In the genomic region with DNA sequence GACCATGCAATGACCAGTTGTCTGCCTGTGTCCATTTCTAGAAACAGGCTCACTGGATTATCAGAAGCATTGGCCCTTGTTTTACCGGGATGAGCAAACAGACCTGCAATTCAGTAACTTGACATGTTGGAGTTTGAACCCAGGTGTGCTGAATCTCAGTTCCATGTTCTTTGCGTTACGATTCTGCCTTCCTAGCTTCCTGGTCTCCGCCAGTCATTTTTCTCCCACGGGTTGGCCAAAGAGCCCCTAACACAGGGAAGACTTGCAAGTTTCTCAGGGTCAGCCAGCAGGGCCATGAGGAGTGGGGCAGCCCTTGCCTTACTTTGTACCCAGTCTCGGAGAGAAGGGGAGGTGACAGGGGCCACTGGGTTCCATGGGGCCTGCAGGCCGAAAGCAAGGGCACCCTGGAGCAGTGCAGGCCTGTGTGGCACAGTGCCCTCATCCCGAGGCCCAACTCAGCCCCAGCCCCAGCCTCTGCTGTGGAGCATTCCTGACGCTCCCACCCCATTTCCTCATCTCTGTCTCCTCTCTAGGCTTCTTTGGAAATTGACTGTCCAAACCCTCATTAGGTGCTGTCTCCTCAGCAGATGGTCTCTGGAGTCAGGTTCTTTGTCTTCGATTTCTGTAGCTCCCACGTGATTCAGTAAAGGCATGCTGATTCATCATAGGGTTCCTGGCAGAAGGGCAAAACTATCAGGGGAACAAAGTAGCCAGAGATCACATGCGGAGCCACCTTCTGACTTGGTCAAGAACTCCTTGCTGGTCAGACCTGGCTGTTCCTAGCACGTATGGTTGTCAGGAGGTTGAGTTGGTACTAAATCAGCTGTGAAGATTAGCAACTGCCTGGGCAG, we compare ENCODE assay signal across 1 cellular context.
TF ChIP-seq lines count a peak whose summit lies in the region.

No MANE protein-coding gene starts in this region.

TF ChIP-seq in HepG2, 621 proteins besides CTCF, POLR2A, EP300 and RAD21 (continued from another document and continues in another):
- TF ChIP-seq NFKB2 (CRISPR knock-in tag; IDR thresholded peaks at IDR 0.05; ENCODE audit: borderline replicate concordance) (no peak; the same call in 1 of the 2 replicates), REPIN1 (CRISPR knock-in tag; IDR thresholded peaks at IDR 0.05; ENCODE audit: borderline replicate concordance, low read depth) (no peak; the same call in 1 of the 2 replicates), MTF1 (CRISPR knock-in tag; IDR thresholded peaks at IDR 0.05) (no peak), ZNF619 (CRISPR knock-in tag; IDR thresholded peaks at IDR 0.05) (peak; percentile 71; the same call in 1 of the 2 replicates), CCDC6 (CRISPR knock-in tag; IDR thresholded peaks at IDR 0.05) (no peak), FOXK2 (IDR thresholded peaks at IDR 0.05) (0 out of 2 replicates have a peak, but pooled peaks have one; percentile 58), ZSCAN12 (CRISPR knock-in tag; IDR thresholded peaks at IDR 0.05) (no peak; the same call in 1 of the 2 replicates), TARDBP (CRISPR knock-in tag; IDR thresholded peaks at IDR 0.05) (peak; percentile 56), ZNF430 (CRISPR knock-in tag; IDR thresholded peaks at IDR 0.05) (peak; percentile 17; the same call in 1 of the 2 replicates), ZNF446 (CRISPR knock-in tag; IDR thresholded peaks at IDR 0.05) (0 out of 2 replicates have a peak, but pooled peaks have one; percentile 14), ELF4 (CRISPR knock-in tag; IDR thresholded peaks at IDR 0.05; ENCODE audit: borderline replicate concordance) (peak; percentile 80; the same call in 1 of the 2 replicates), ZNF83 (CRISPR knock-in tag; IDR thresholded peaks at IDR 0.05; ENCODE audit: borderline replicate concordance) (peak; percentile 83), NCOA5 (CRISPR knock-in tag; IDR thresholded peaks at IDR 0.05) (no peak), ZNF292 (CRISPR knock-in tag; IDR thresholded peaks at IDR 0.05; ENCODE audit: borderline replicate concordance, low read depth) (peak; percentile 94; the same call in 1 of the 2 replicates), NKX3-1 (CRISPR knock-in tag; IDR thresholded peaks at IDR 0.05) (peak; percentile 73; the same call in 1 of the 2 replicates), ZFP41 (CRISPR knock-in tag; IDR thresholded peaks at IDR 0.05; ENCODE audit: borderline replicate concordance) (peak; percentile 78; the same call in 1 of the 2 replicates), ZSCAN9 (CRISPR knock-in tag; IDR thresholded peaks at IDR 0.05; ENCODE audit: borderline replicate concordance) (peak; percentile 50; the same call in 1 of the 2 replicates), SP5 (CRISPR knock-in tag; IDR thresholded peaks at IDR 0.05; ENCODE audit: borderline replicate concordance, low read depth) (peak; percentile 48; the same call in 1 of the 2 replicates), ZNF563 (CRISPR knock-in tag; IDR thresholded peaks at IDR 0.05) (peak; percentile 68), CBX1 (IDR thresholded peaks at IDR 0.05; ENCODE audit: low read depth) (peak; percentile 6), KAT8 (CRISPR knock-in tag; IDR thresholded peaks at IDR 0.05) (peak; percentile 75), ZC3H4 (CRISPR knock-in tag; IDR thresholded peaks at IDR 0.05; ENCODE audit: borderline replicate concordance) (peak; percentile 91), HNRNPH1 (optimal IDR thresholded peaks at IDR 0.05; ENCODE audit: low read depth, low read length) (no peak), ZNF264 (CRISPR knock-in tag; IDR thresholded peaks at IDR 0.05) (peak; percentile 87), DMAP1 (CRISPR knock-in tag; IDR thresholded peaks at IDR 0.05) (peak; percentile 83; the same call in 1 of the 2 replicates), FOXA1 (IDR thresholded peaks at IDR 0.05) (no peak), FOXA1 (CRISPR knock-in tag; IDR thresholded peaks at IDR 0.05) (peak; percentile 78), ZBTB1 (CRISPR knock-in tag; IDR thresholded peaks at IDR 0.05; ENCODE audit: borderline replicate concordance) (0 out of 2 replicates have a peak, but pooled peaks have one; percentile 24), MBD4 (IDR thresholded peaks at IDR 0.05; ENCODE audit: borderline replicate concordance, low read length) (no peak), KLF6 (CRISPR knock-in tag; IDR thresholded peaks at IDR 0.05) (0 out of 2 replicates have a peak, but pooled peaks have one; percentile 23), ZBTB20 (CRISPR knock-in tag; IDR thresholded peaks at IDR 0.05; ENCODE audit: borderline replicate concordance, low read depth) (peak; percentile 66; the same call in 1 of the 2 replicates), SMC3 (IDR thresholded peaks at IDR 0.05; ENCODE audit: low read length) (peak; percentile 54; the same call in 1 of the 2 replicates), KDM5B (CRISPR knock-in tag; IDR thresholded peaks at IDR 0.05; ENCODE audit: borderline replicate concordance) (peak; percentile 90; the same call in 1 of the 2 replicates), ASH2L (IDR thresholded peaks at IDR 0.05; ENCODE audit: insufficient read length, low read depth, low read length) (peak; percentile 98), ZNF124 (CRISPR knock-in tag; IDR thresholded peaks at IDR 0.05) (peak; percentile 59; the same call in 1 of the 2 replicates), SMAD3 (CRISPR knock-in tag; IDR thresholded peaks at IDR 0.05) (peak; percentile 34; the same call in 1 of the 2 replicates), ERF (CRISPR knock-in tag; IDR thresholded peaks at IDR 0.05) (peak; percentile 69), ELF1 (CRISPR knock-in tag; IDR thresholded peaks at IDR 0.05) (peak; percentile 80), SMYD3 (CRISPR knock-in tag; IDR thresholded peaks at IDR 0.05) (peak; percentile 55; the same call in 1 of the 2 replicates), ZNF547 (CRISPR knock-in tag; IDR thresholded peaks at IDR 0.05) (peak; percentile 70), MXI1 (IDR thresholded peaks at IDR 0.05; ENCODE audit: borderline replicate concordance, low read depth, low read length) (peak; percentile 40; the same call in 1 of the 3 replicates), GABPA (IDR thresholded peaks at IDR 0.05; ENCODE audit: low read depth, low read length) (no peak), GABPA (CRISPR knock-in tag; IDR thresholded peaks at IDR 0.05; ENCODE audit: low read depth) (0 out of 2 replicates have a peak, but pooled peaks have one; percentile 34), RFXAP (CRISPR knock-in tag; IDR thresholded peaks at IDR 0.05; ENCODE audit: borderline replicate concordance) (peak; percentile 86; the same call in 1 of the 2 replicates)
- TF ChIP-seq, protein P1, sequence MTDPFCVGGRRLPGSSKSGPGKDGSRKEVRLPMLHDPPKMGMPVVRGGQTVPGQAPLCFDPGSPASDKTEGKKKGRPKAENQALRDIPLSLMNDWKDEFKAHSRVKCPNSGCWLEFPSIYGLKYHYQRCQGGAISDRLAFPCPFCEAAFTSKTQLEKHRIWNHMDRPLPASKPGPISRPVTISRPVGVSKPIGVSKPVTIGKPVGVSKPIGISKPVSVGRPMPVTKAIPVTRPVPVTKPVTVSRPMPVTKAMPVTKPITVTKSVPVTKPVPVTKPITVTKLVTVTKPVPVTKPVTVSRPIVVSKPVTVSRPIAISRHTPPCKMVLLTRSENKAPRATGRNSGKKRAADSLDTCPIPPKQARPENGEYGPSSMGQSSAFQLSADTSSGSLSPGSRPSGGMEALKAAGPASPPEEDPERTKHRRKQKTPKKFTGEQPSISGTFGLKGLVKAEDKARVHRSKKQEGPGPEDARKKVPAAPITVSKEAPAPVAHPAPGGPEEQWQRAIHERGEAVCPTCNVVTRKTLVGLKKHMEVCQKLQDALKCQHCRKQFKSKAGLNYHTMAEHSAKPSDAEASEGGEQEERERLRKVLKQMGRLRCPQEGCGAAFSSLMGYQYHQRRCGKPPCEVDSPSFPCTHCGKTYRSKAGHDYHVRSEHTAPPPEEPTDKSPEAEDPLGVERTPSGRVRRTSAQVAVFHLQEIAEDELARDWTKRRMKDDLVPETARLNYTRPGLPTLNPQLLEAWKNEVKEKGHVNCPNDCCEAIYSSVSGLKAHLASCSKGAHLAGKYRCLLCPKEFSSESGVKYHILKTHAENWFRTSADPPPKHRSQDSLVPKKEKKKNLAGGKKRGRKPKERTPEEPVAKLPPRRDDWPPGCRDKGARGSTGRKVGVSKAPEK (CRISPR knock-in tag; IDR thresholded peaks at IDR 0.05; ENCODE audit: borderline replicate concordance): peak; percentile 95; the same call in 1 of the 2 replicates
- TF ChIP-seq, protein P2, sequence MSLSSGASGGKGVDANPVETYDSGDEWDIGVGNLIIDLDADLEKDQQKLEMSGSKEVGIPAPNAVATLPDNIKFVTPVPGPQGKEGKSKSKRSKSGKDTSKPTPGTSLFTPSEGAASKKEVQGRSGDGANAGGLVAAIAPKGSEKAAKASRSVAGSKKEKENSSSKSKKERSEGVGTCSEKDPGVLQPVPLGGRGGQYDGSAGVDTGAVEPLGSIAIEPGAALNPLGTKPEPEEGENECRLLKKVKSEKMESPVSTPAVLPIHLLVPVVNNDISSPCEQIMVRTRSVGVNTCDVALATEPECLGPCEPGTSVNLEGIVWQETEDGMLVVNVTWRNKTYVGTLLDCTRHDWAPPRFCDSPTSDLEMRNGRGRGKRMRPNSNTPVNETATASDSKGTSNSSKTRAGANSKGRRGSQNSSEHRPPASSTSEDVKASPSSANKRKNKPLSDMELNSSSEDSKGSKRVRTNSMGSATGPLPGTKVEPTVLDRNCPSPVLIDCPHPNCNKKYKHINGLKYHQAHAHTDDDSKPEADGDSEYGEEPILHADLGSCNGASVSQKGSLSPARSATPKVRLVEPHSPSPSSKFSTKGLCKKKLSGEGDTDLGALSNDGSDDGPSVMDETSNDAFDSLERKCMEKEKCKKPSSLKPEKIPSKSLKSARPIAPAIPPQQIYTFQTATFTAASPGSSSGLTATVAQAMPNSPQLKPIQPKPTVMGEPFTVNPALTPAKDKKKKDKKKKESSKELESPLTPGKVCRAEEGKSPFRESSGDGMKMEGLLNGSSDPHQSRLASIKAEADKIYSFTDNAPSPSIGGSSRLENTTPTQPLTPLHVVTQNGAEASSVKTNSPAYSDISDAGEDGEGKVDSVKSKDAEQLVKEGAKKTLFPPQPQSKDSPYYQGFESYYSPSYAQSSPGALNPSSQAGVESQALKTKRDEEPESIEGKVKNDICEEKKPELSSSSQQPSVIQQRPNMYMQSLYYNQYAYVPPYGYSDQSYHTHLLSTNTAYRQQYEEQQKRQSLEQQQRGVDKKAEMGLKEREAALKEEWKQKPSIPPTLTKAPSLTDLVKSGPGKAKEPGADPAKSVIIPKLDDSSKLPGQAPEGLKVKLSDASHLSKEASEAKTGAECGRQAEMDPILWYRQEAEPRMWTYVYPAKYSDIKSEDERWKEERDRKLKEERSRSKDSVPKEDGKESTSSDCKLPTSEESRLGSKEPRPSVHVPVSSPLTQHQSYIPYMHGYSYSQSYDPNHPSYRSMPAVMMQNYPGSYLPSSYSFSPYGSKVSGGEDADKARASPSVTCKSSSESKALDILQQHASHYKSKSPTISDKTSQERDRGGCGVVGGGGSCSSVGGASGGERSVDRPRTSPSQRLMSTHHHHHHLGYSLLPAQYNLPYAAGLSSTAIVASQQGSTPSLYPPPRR (CRISPR knock-in tag; IDR thresholded peaks at IDR 0.05; ENCODE audit: borderline replicate concordance): no peak
- TF ChIP-seq, protein P3, sequence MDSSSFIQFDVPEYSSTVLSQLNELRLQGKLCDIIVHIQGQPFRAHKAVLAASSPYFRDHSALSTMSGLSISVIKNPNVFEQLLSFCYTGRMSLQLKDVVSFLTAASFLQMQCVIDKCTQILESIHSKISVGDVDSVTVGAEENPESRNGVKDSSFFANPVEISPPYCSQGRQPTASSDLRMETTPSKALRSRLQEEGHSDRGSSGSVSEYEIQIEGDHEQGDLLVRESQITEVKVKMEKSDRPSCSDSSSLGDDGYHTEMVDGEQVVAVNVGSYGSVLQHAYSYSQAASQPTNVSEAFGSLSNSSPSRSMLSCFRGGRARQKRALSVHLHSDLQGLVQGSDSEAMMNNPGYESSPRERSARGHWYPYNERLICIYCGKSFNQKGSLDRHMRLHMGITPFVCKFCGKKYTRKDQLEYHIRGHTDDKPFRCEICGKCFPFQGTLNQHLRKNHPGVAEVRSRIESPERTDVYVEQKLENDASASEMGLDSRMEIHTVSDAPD (CRISPR knock-in tag; IDR thresholded peaks at IDR 0.05): no peak
- TF ChIP-seq, protein P4, sequence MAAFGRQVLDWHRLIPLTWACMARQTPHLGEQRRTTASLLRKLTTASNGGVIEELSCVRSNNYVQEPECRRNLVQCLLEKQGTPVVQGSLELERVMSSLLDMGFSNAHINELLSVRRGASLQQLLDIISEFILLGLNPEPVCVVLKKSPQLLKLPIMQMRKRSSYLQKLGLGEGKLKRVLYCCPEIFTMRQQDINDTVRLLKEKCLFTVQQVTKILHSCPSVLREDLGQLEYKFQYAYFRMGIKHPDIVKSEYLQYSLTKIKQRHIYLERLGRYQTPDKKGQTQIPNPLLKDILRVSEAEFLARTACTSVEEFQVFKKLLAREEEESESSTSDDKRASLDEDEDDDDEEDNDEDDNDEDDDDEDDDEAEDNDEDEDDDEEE (CRISPR knock-in tag; IDR thresholded peaks at IDR 0.05): peak; percentile 90
- TF ChIP-seq, protein P5, sequence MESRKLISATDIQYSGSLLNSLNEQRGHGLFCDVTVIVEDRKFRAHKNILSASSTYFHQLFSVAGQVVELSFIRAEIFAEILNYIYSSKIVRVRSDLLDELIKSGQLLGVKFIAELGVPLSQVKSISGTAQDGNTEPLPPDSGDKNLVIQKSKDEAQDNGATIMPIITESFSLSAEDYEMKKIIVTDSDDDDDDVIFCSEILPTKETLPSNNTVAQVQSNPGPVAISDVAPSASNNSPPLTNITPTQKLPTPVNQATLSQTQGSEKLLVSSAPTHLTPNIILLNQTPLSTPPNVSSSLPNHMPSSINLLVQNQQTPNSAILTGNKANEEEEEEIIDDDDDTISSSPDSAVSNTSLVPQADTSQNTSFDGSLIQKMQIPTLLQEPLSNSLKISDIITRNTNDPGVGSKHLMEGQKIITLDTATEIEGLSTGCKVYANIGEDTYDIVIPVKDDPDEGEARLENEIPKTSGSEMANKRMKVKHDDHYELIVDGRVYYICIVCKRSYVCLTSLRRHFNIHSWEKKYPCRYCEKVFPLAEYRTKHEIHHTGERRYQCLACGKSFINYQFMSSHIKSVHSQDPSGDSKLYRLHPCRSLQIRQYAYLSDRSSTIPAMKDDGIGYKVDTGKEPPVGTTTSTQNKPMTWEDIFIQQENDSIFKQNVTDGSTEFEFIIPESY (CRISPR knock-in tag; IDR thresholded peaks at IDR 0.05): peak; percentile 46; the same call in 1 of the 2 replicates
